Comparison of ENCODE assay signal across 23 cellular contexts in the genomic region with DNA sequence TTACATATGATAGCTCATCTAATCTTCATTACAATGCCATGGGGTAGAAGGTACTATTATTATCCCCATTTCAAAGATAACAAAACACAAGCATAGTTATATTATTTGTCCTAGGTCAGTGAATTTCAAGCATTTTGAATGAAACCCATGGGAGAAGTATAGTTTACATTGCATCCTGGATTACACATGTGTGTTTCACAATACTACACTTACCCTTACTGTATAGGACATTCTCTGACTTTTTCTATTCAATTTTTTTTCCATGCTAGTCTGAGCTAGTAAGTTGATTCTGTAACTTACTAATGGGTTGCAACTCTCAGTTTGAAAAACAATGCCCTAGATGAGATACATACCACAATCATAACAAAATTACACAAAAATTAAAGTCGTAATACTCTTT. TPM values are rescaled to one million over a fixed set of nuclear protein-coding genes. Genes with fewer than 3 reads are reported as not detected.
"Had no signal": no experiment of that assay in that cellular context is flagged by ENCODE, and none has a peak within 500 bp of the region (broad histone marks: within the 10 kb centered on the region; RNA-seq: fewer than 3 reads in every experiment).

No MANE protein-coding gene starts in this region.

- DNase-seq: activated CD4-positive, alpha-beta T cell treated with anti-CD3 and anti-CD28 coated beads for 4 hours; activated CD4-positive, alpha-beta T cell treated with anti-CD3 and anti-CD28 coated beads, Interleukin-2, amount 50 U/mL, for 48 hours; activated CD4-positive, CD25-positive, alpha-beta regulatory T cell; activated effector memory CD4-positive, alpha-beta T cell treated with Interleukin-2 at 50 U/mL for 16 hours; activated naive CD4-positive, alpha-beta T cell treated with anti-CD3 and anti-CD28 coated beads, Interleukin-2, amount 10 ng/mL, durations not matched to agents 7 days and 5 days; activated T-cell treated with anti-CD3 and anti-CD28 coated beads, Interleukin-2, amount 50 U/mL, for 48 hours; cerebellar nuclear complex; esophagus squamous epithelium; heart right ventricle; left colon; mesendoderm; naive B cell; occipital lobe; stimulated activated CD4-positive, alpha-beta T cell treated with anti-CD3 and anti-CD28 coated beads, Interleukin-4, amount 100 ng/mL, for 1 hour; stimulated activated naive CD8-positive, alpha-beta T cell treated with anti-CD3 and anti-CD28 coated beads, Interleukin-15, Interleukin-2, amounts not matched to agents 100 U/mL and 50 U/mL, for 24 hours; T-helper 17 cell; upper lobe of left lung had no signal

- H3K4me3 ChIP-seq: coronary artery, esophagus squamous epithelium, heart right ventricle, upper lobe of left lung had no signal

- H3K27me3 ChIP-seq: heart right ventricle, upper lobe of left lung had no signal

- H3K9me3 ChIP-seq: esophagus squamous epithelium, heart right ventricle, upper lobe of left lung had no signal

- H3K27ac ChIP-seq: coronary artery, esophagus squamous epithelium, upper lobe of left lung had no signal

- H3K4me1 ChIP-seq: esophagus squamous epithelium had no signal

- H3K36me3 ChIP-seq: esophagus squamous epithelium, heart right ventricle, upper lobe of left lung had no signal

- FAIRE-seq: keratinocyte had no signal

RNA-seq across cellular contexts. Expression of gene SHISAL2A, which starts 39.5 kb away (rescaled TPM):
- total RNA-seq: fibroblast of villous mesenchyme, lower leg skin, occipital lobe, subcutaneous adipose tissue had no signal
- polyA plus RNA-seq: neural cell had no signal
